In the genomic region with DNA sequence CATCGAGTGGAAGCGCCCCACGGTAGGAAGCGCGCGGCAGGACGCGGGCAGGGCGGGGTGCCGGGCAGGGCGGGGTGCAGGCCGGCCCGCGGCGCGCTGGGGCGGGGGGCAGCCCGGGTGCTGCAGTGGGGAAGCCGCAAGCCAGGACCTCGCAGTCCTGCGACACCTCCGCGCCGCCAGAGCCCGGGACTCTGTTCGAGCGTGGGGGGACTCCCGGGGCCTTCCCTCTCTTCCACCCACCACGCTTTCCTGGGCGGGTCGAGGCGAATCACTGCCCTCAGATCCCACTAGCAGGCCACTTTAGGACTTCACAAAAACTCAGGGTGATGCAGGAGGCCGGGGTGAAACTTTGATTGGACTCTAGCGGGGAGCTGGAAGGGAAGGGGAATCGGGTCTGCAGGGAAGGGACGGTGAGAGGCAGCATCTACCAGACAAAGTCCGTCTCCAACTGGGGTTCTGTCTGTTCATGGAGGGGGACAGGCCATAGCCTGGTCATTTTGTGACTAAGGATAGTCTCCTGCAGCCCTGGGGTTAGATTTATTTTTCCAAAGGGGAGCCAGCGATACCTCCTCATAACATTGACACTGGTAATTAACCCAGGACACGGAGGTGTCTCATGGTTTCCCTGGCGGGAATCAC, we compare ENCODE assay signal across 9 cellular contexts. TPM values are rescaled to one million over a fixed set of nuclear protein-coding genes. Genes with fewer than 3 reads are reported as not detected.
DNase-seq lines count a peak whose midpoint lies in the region; ATAC-seq and TF ChIP-seq lines count a peak whose summit lies in the region.
"Had no signal": no experiment of that assay in that cellular context is flagged by ENCODE, and none has a peak within 500 bp of the region (broad histone marks: within the 10 kb centered on the region; RNA-seq: fewer than 3 reads in every experiment).

No MANE protein-coding gene starts in this region.

- peak; percentile 32 for ATAC-seq in CD8-positive, alpha-beta T cell
- ATAC-seq in GM21423 (IDR thresholded peaks at IDR 0.05; ENCODE audit: unreplicated experiment), result peak; percentile 27
- peak; percentile 46 to 59 for ATAC-seq in activated T-cell treated with anti-CD3 and anti-CD28 coated beads, Interleukin-2, amount 50 U/mL, for 4 hours

- CTCF ChIA-PET in CD8-positive, alpha-beta T cell (lab: Charles Lee), result interaction anchor here (0.8 to 5.1 kb wide), 6 partner anchors 14 to 37 kb away, joined by 3 to 67 read pairs (median 6); no protein-coding TSS in a partner anchor

- H3K4me1 ChIP-seq in CD8-positive, alpha-beta T cell (ENCODE audit: insufficient read depth, low read length), result peaks cover 64% of the 10 kb centered on the region
- H3K4me1 ChIP-seq in HUES48 (ENCODE audit: control insufficient read depth, insufficient read depth, low read length), result peaks cover 16% of the 10 kb centered on the region; the same call in 1 of the 2 replicates
- H3K4me1 ChIP-seq in neuron (ENCODE audit: insufficient read depth, low read length), result peaks cover 8% of the 10 kb centered on the region

- peaks cover 62% of the 10 kb centered on the region for H3K4me1 Mint-ChIP-seq in CD8-positive, alpha-beta T cell (ENCODE audit: low read depth)
- H3K4me1 Mint-ChIP-seq in activated T-cell treated with anti-CD3 and anti-CD28 coated beads, Interleukin-2, amount 50 U/mL, for 4 hours (ENCODE audit: low read depth), result peaks cover 63% of the 10 kb centered on the region

- H3K9me3 ChIP-seq in CD8-positive, alpha-beta T cell (ENCODE audit: low read length), result no peaks in the 10 kb centered on the region
- no peaks in the 10 kb centered on the region for H3K9me3 ChIP-seq in HUES48 (ENCODE audit: control insufficient read depth, insufficient read depth, low read length)
- H3K9me3 ChIP-seq in neuron (ENCODE audit: low read length), result no peaks in the 10 kb centered on the region

- peak overlapping the region; percentile 62 for H3K27ac ChIP-seq in CD8-positive, alpha-beta T cell (ENCODE audit: low read depth, low read length)
- peak overlapping the region; percentile 66 for H3K27ac ChIP-seq in HUES48 (ENCODE audit: low read depth, low read length)

- no peak for TF ChIP-seq CTCF in CD8-positive, alpha-beta T cell (IDR thresholded peaks at IDR 0.05)
- TF ChIP-seq CTCF in fibroblast of mammary gland (conservative IDR thresholded peaks at IDR 0.05; ENCODE audit: control insufficient read depth, insufficient read depth, low read depth, low read length), result no peak

- H3K27me3 ChIP-seq in CD8-positive, alpha-beta T cell (ENCODE audit: insufficient read depth, low read length), result no peaks in the 10 kb centered on the region
- H3K27me3 ChIP-seq in HUES48 (ENCODE audit: control insufficient read depth, insufficient read depth, low read length) (peaks cover 66% of the 10 kb centered on the region), neuron (ENCODE audit: insufficient read depth, low read length) (no peaks in the 10 kb centered on the region)

- intact Hi-C loops in CD8-positive, alpha-beta T cell (cut with DNase I, micrococcal nuclease), result loop anchor here (1.0 to 10.0 kb wide), 6 partner anchors 12 to 722 kb away; partner anchors contain the start of genes TP53BP2 (in 2 of the 2) and WDR26 (in 1 of the 2)

- POLR2A ChIA-PET in CD8-positive, alpha-beta T cell (lab: Charles Lee), result interaction anchor here (0.6 to 1.0 kb wide), 3 partner anchors 17 to 132 kb away, joined by 3 to 4 read pairs (median 3); no protein-coding TSS in a partner anchor

- H2AFZ ChIP-seq in neuron (ENCODE audit: low read depth, low read length), result peak overlapping the region; percentile 92

- H3K36me3 Mint-ChIP-seq in CD8-positive, alpha-beta T cell, result peaks cover 4% of the 10 kb centered on the region
- peaks cover 6% of the 10 kb centered on the region for H3K36me3 Mint-ChIP-seq in activated T-cell treated with anti-CD3 and anti-CD28 coated beads, Interleukin-2, amount 50 U/mL, for 4 hours (ENCODE audit: insufficient read depth)

- H3K36me3 ChIP-seq in CD8-positive, alpha-beta T cell (ENCODE audit: insufficient read depth, low read length), result no peaks in the 10 kb centered on the region
- H3K36me3 ChIP-seq in HUES48 (ENCODE audit: control insufficient read depth, insufficient read depth, low read length), result no peaks in the 10 kb centered on the region
- H3K36me3 ChIP-seq in neuron (ENCODE audit: insufficient read depth, low read length), result peaks cover 14% of the 10 kb centered on the region

- peak in 6 of 7 experiments; percentile 29 to 69 (median 47) for DNase-seq in CD8-positive, alpha-beta T cell
- DNase-seq in activated T-cell treated with anti-CD3 and anti-CD28 coated beads, Interleukin-2, amount 50 U/mL, for 4 hours, result peak; percentile 36
- no peak for DNase-seq in fibroblast of mammary gland (ENCODE audit: low read depth)
- no peak for DNase-seq in ureter (ENCODE audit: low spot score)
- no peak for DNase-seq in NCI-H1694 treated with DMSO at 0.1 percent for 48 hours (lab: John Stamatoyannopoulos, UW)

- peak overlapping the region; percentile 76 for H3K9ac ChIP-seq in HUES48 (ENCODE audit: low read depth, low read length)

- no peaks in the 10 kb centered on the region for H3K27me3 Mint-ChIP-seq in CD8-positive, alpha-beta T cell (ENCODE audit: low read depth)
- no peaks in the 10 kb centered on the region for H3K27me3 Mint-ChIP-seq in activated T-cell treated with anti-CD3 and anti-CD28 coated beads, Interleukin-2, amount 50 U/mL, for 4 hours (ENCODE audit: low read depth)

- H3K27ac Mint-ChIP-seq in CD8-positive, alpha-beta T cell, result peak overlapping the region; percentile 93

- no peaks in the 10 kb centered on the region for H3K9me3 Mint-ChIP-seq in CD8-positive, alpha-beta T cell
- H3K9me3 Mint-ChIP-seq in activated T-cell treated with anti-CD3 and anti-CD28 coated beads, Interleukin-2, amount 50 U/mL, for 4 hours, result no peaks in the 10 kb centered on the region

- peak overlapping the region; percentile 90 for H3K4me3 Mint-ChIP-seq in CD8-positive, alpha-beta T cell
- peak overlapping the region; percentile 91 for H3K4me3 Mint-ChIP-seq in activated T-cell treated with anti-CD3 and anti-CD28 coated beads, Interleukin-2, amount 50 U/mL, for 4 hours

- H3K4me3 ChIP-seq in CD8-positive, alpha-beta T cell (ENCODE audit: low read depth, low read length), result peak overlapping the region; percentile 64
- H3K4me3 ChIP-seq in HUES48 (ENCODE audit: low read depth, low read length) (peak overlapping the region; percentile 83), fibroblast of mammary gland (ENCODE audit: control insufficient read depth, low read depth, low read length) (peak overlapping the region; percentile 92), neuron (ENCODE audit: low read length) (peak overlapping the region; percentile 90)

RNA-seq across cellular contexts. Expression of gene CAPN2, which starts 0.6 kb away (rescaled TPM):
- total RNA-seq in CD8-positive, alpha-beta T cell, result 10 to 100 TPM; 83.0 to 84.7 TPM
- 10 to 100 TPM; 19.0 to 25.1 (median 19.2) TPM for total RNA-seq in activated T-cell treated with anti-CD3 and anti-CD28 coated beads, Interleukin-2, amount 50 U/mL, for 4 hours
- 151 TPM for total RNA-seq in ureter

RNA-seq across cellular contexts. Expression of gene CAPN8, which starts 47.5 kb away (rescaled TPM):
- under 1 TPM; 0.42 to 0.43 TPM for total RNA-seq in CD8-positive, alpha-beta T cell
- not detected for total RNA-seq in activated T-cell treated with anti-CD3 and anti-CD28 coated beads, Interleukin-2, amount 50 U/mL, for 4 hours
- total RNA-seq in ureter, result 97.2 TPM
- total RNA-seq: HT1080 had no signal

Comparison
In these comparisons a context has a peak if more than half of its experiments do, and no peak if none do; other contexts are left out.
1. DNase-seq: peak in CD8-positive, alpha-beta T cell (6 of 7) and activated T-cell treated with anti-CD3 and anti-CD28 coated beads, Interleukin-2, amount 50 U/mL, for 4 hours (single experiment); none in fibroblast of mammary gland (single experiment), ureter (single experiment) and NCI-H1694 treated with DMSO at 0.1 percent for 48 hours (single experiment).
2. RNA of gene CAPN8, which starts 47.5 kb away (total RNA-seq): 97.2 TPM in ureter (single experiment); 0.42 to 0.43 TPM in CD8-positive, alpha-beta T cell and not detected in activated T-cell treated with anti-CD3 and anti-CD28 coated beads, Interleukin-2, amount 50 U/mL, for 4 hours; every median in the first group is over 10 times any median in the second.
3. Peak in every context shown above with its lines, with median percentiles within 50 percentile points of each other: ATAC-seq and H3K4me3 ChIP-seq.